In genomic region chr21:46160563-46161179, GRCh38 we compare ENCODE assay signal across 15 cellular contexts. TPM values are rescaled to one million over a fixed set of nuclear protein-coding genes. Genes with fewer than 3 reads are reported as not detected.
A peak's percentile ranks its signal among the peaks of the same experiment; 100 is the strongest.
DNase-seq lines count a peak whose midpoint lies in the region; ATAC-seq and TF ChIP-seq lines count a peak whose summit lies in the region.
"Had no signal": no experiment of that assay in that cellular context is flagged by ENCODE, and none has a peak within 500 bp of the region (broad histone marks: within the 10 kb centered on the region; RNA-seq: fewer than 3 reads in every experiment).

No MANE protein-coding gene starts in this region.

- ATAC-seq in heart left ventricle: no peak
- no peak for ATAC-seq in left cardiac atrium
- ATAC-seq in natural killer cell treated with Interleukin-12 subunit alpha and Interleukin-12 subunit beta and Interleukin-15 and Interleukin-18, amount 100 ng/mL, for 72 hours: no peak

- H3K9me3 ChIP-seq in heart left ventricle: no peaks in the 10 kb centered on the region
- H3K9me3 ChIP-seq: SJSA1 had no signal

- no peaks in the 10 kb centered on the region for H3K36me3 Mint-ChIP-seq in activated CD4-positive, alpha-beta memory T cell treated with anti-CD3 and anti-CD28 coated beads for 36 hours
- H3K36me3 Mint-ChIP-seq in natural killer cell treated with Interleukin-12 subunit alpha and Interleukin-12 subunit beta and Interleukin-15 and Interleukin-18, amount 100 ng/mL, for 72 hours: no peaks in the 10 kb centered on the region
- H3K36me3 Mint-ChIP-seq: activated naive CD4-positive, alpha-beta T cell treated with anti-CD3 and anti-CD28 coated beads, Interleukin-2, amount 50 U/mL, for 72 hours had no signal

- peak overlapping the region in 3 of 12 donors; percentile 20 to 33 (median 22) for H3K4me3 ChIP-seq in heart left ventricle
- H3K4me3 ChIP-seq: BLaER1, SJSA1 had no signal

- POLR2A ChIA-PET in activated CD4-positive, alpha-beta memory T cell treated with anti-CD3 and anti-CD28 coated beads for 36 hours (lab: Charles Lee): no interaction called here

- TF ChIP-seq CTCF in heart left ventricle (IDR thresholded peaks at IDR 0.05): no peak

- H3K27ac ChIP-seq in heart left ventricle: no peak overlapping the region
- H3K27ac ChIP-seq: BLaER1, SJSA1 had no signal

- no peaks in the 10 kb centered on the region for H3K27me3 Mint-ChIP-seq in activated CD4-positive, alpha-beta memory T cell treated with anti-CD3 and anti-CD28 coated beads for 36 hours
- H3K27me3 Mint-ChIP-seq in natural killer cell treated with Interleukin-12 subunit alpha and Interleukin-12 subunit beta and Interleukin-15 and Interleukin-18, amount 100 ng/mL, for 72 hours: peaks cover 7 to 26% of the 10 kb centered on the region in 2 donors

- H3K4me1 ChIP-seq in heart left ventricle: no peaks in the 10 kb centered on the region
- H3K4me1 ChIP-seq: BLaER1, SJSA1 had no signal

- peaks cover 0 to 9% (median 0%) of the 10 kb centered on the region in 9 donors for H3K36me3 ChIP-seq in heart left ventricle
- H3K36me3 ChIP-seq: SJSA1 had no signal

- peak in 3 of 5 donors; percentile 5 to 21 (median 17) for DNase-seq in heart left ventricle
- DNase-seq in left cardiac atrium: no peak
- peak; percentile 15 for DNase-seq in activated CD4-positive, alpha-beta memory T cell treated with anti-CD3 and anti-CD28 coated beads for 36 hours
- peak; percentile 44 for DNase-seq in natural killer cell treated with Interleukin-12 subunit alpha and Interleukin-12 subunit beta and Interleukin-15 and Interleukin-18, amount 100 ng/mL, for 72 hours (ENCODE audit: low spot score)
- DNase-seq in ureter (ENCODE audit: low spot score): peak; percentile 40
- no peak for DNase-seq in GOT3 (lab: John Stamatoyannopoulos, UW)
- DNase-seq in GM03348 (ENCODE audit: low spot score): no peak
- no peak for DNase-seq in NCI-H82 treated with DMSO at 0.1 percent for 48 hours (lab: John Stamatoyannopoulos, UW; ENCODE audit: unreplicated experiment)
- DNase-seq: DMS79, endodermal cell, mammary epithelial cell had no signal

- no peak overlapping the region for H3K27ac Mint-ChIP-seq in activated CD4-positive, alpha-beta memory T cell treated with anti-CD3 and anti-CD28 coated beads for 36 hours
- no peak overlapping the region for H3K27ac Mint-ChIP-seq in natural killer cell treated with Interleukin-12 subunit alpha and Interleukin-12 subunit beta and Interleukin-15 and Interleukin-18, amount 100 ng/mL, for 72 hours
- H3K27ac Mint-ChIP-seq: endodermal cell had no signal

- H3K4me1 Mint-ChIP-seq in activated CD4-positive, alpha-beta memory T cell treated with anti-CD3 and anti-CD28 coated beads for 36 hours (ENCODE audit: low read depth): no peaks in the 10 kb centered on the region
- no peaks in the 10 kb centered on the region for H3K4me1 Mint-ChIP-seq in natural killer cell treated with Interleukin-12 subunit alpha and Interleukin-12 subunit beta and Interleukin-15 and Interleukin-18, amount 100 ng/mL, for 72 hours (ENCODE audit: low read depth in 2 of 2)
- H3K4me1 Mint-ChIP-seq: endodermal cell had no signal

- 76 to 93% (median 84%) methylated on average over 40 to 50 of the region's 50 CpGs for WGBS in heart left ventricle, 4 donors

- no peak for TF ChIP-seq POLR2A in heart left ventricle (IDR thresholded peaks at IDR 0.05)

- intact Hi-C loops in heart left ventricle (cut with DNase I): no loop called here
- intact Hi-C loops in left cardiac atrium (cut with DNase I): no loop called here
- intact Hi-C loops in activated CD4-positive, alpha-beta memory T cell treated with anti-CD3 and anti-CD28 coated beads for 36 hours (cut with micrococcal nuclease): no loop called here

- peaks cover 0 to 9% (median 0%) of the 10 kb centered on the region in 9 donors for H3K27me3 ChIP-seq in heart left ventricle
- H3K27me3 ChIP-seq: BLaER1 had no signal

- no peaks in the 10 kb centered on the region for H3K9me3 Mint-ChIP-seq in activated CD4-positive, alpha-beta memory T cell treated with anti-CD3 and anti-CD28 coated beads for 36 hours
- no peaks in the 10 kb centered on the region for H3K9me3 Mint-ChIP-seq in natural killer cell treated with Interleukin-12 subunit alpha and Interleukin-12 subunit beta and Interleukin-15 and Interleukin-18, amount 100 ng/mL, for 72 hours
- H3K9me3 Mint-ChIP-seq: activated naive CD4-positive, alpha-beta T cell treated with anti-CD3 and anti-CD28 coated beads, Interleukin-2, amount 50 U/mL, for 72 hours; neural crest cell had no signal

- H3K4me3 Mint-ChIP-seq in activated CD4-positive, alpha-beta memory T cell treated with anti-CD3 and anti-CD28 coated beads for 36 hours: no peak overlapping the region
- no peak overlapping the region for H3K4me3 Mint-ChIP-seq in natural killer cell treated with Interleukin-12 subunit alpha and Interleukin-12 subunit beta and Interleukin-15 and Interleukin-18, amount 100 ng/mL, for 72 hours
- H3K4me3 Mint-ChIP-seq: endodermal cell, neural crest cell had no signal

- CTCF ChIA-PET in activated CD4-positive, alpha-beta memory T cell treated with anti-CD3 and anti-CD28 coated beads for 36 hours (lab: Charles Lee): interaction anchor here (0.6 to 1.2 kb wide), 2 partner anchors 17 to 64 kb away, joined by 3 to 4 read pairs; no protein-coding TSS in a partner anchor

RNA-seq across cellular contexts. Expression of gene FTCD, which starts 5.3 kb away (rescaled TPM):
- total RNA-seq in heart left ventricle (1 to 10 TPM in 5 of 9 donors, under 1 TPM in 3, not detected in 1; 0.31 to 3.1 (median 1.2) TPM), left cardiac atrium (1 to 10 TPM in 1 of 2 donors, under 1 TPM in 1; 0.68 to 1.6 TPM), ureter (0.91 TPM)
- polyA plus RNA-seq in heart left ventricle: 1 to 10 TPM in 1 of 2 donors, under 1 TPM in 1; 0.17 to 1.8 TPM
- under 1 TPM in 1 of 2 experiments, not detected in 1; 0.22 TPM for total RNA-seq in activated CD4-positive, alpha-beta memory T cell treated with anti-CD3 and anti-CD28 coated beads for 36 hours
- total RNA-seq in natural killer cell treated with Interleukin-12 subunit alpha and Interleukin-12 subunit beta and Interleukin-15 and Interleukin-18, amount 100 ng/mL, for 72 hours: not detected
- total RNA-seq: SJSA1 had no signal
- polyA plus RNA-seq: mammary epithelial cell had no signal

RNA-seq across cellular contexts. Expression of gene SPATC1L, which starts 23.6 kb away (rescaled TPM):
- total RNA-seq in heart left ventricle (10 to 100 TPM in 4 of 9 donors, 1 to 10 TPM in 5; 4.9 to 16.8 (median 8.4) TPM), left cardiac atrium (10 to 100 TPM in 1 of 2 donors, 1 to 10 TPM in 1; 10.0 to 11.0 TPM), ureter (12.3 TPM)
- 10 to 100 TPM; 11.0 to 12.9 TPM for polyA plus RNA-seq in heart left ventricle
- total RNA-seq in activated CD4-positive, alpha-beta memory T cell treated with anti-CD3 and anti-CD28 coated beads for 36 hours: 1 to 10 TPM; 5.7 to 6.7 TPM
- 1 to 10 TPM in 1 of 2 donors, not detected in 1; 5.0 TPM for total RNA-seq in natural killer cell treated with Interleukin-12 subunit alpha and Interleukin-12 subunit beta and Interleukin-15 and Interleukin-18, amount 100 ng/mL, for 72 hours

Comparison
In these comparisons a context has a peak if more than half of its experiments do, and no peak if none do; other contexts are left out.
1. DNase-seq: peak in heart left ventricle (3 of 5), activated CD4-positive, alpha-beta memory T cell treated with anti-CD3 and anti-CD28 coated beads for 36 hours (single experiment), natural killer cell treated with Interleukin-12 subunit alpha and Interleukin-12 subunit beta and Interleukin-15 and Interleukin-18, amount 100 ng/mL, for 72 hours (single experiment) and ureter (single experiment); none in left cardiac atrium (single experiment), GOT3 (single experiment), GM03348 (single experiment) and NCI-H82 treated with DMSO at 0.1 percent for 48 hours (single experiment).